12 cellular contexts compared by ENCODE assay signal in the genomic region with DNA sequence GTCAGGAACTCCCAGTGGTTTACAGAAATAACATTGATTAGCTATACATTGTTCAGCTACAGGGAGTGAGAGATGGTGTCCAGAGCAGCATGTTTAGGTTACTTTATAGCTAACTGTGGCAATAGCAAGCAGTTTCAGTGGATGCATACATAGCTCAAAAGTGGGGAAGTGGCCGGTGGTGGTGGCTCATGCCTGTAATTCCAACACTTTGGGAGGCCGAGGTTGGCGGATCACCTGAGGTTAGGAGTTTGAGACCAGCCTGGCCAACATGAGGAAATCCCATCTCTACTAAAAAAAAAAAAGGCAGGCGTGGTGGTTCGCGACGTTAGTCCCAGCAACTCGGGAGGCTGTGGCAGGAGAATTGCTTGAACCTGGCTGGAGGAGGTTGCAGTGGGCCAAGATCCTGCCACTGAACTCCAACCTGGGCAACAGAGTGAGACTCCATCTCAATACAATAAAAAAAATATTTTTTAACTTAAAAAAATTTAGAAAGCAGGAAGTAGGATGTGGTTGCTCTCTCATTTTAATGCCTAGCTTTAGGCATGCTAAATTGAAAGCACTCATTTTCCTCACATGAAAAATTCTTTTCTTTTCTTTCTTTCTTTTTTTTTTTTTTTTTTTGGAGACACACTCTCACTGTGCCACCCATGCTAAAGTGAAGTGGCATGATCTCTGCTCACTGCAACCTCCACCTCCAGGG.
DNase-seq lines count a peak whose midpoint lies in the region; ATAC-seq and FAIRE-seq lines count a peak whose summit lies in the region.
"Had no signal": no experiment of that assay in that cellular context is flagged by ENCODE, and none has a peak within 500 bp of the region (broad histone marks: within the 10 kb centered on the region; RNA-seq: fewer than 3 reads in every experiment).

No MANE protein-coding gene starts in this region.

- no peaks in the 10 kb centered on the region for H3K9me3 Mint-ChIP-seq in activated CD4-positive, alpha-beta T cell treated with anti-CD3 and anti-CD28 coated beads for 36 hours (ENCODE audit: low read depth)

- DNase-seq in activated CD4-positive, alpha-beta T cell treated with anti-CD3 and anti-CD28 coated beads for 36 hours: no peak
- DNase-seq in activated CD4-positive, alpha-beta T cell treated with anti-CD3 and anti-CD28 coated beads for 4 hours: no peak
- DNase-seq in T-helper 17 cell (no peak), small intestine (no peak)
- peak; percentile 56 for DNase-seq in central memory CD4-positive, alpha-beta T cell
- DNase-seq in stimulated activated CD4-positive, alpha-beta T cell treated with anti-CD3 and anti-CD28 coated beads, Interleukin-2, amount 100 ng/mL, for 48 hours: no peak
- DNase-seq: 8988T, H7 had no signal

- H3K9me3 ChIP-seq in T-helper 17 cell (ENCODE audit: control insufficient read depth, low read length, poor library complexity, severe bottlenecking) (no peaks in the 10 kb centered on the region), small intestine (ENCODE audit: control insufficient read depth, low read depth) (no peaks in the 10 kb centered on the region)

- POLR2A ChIA-PET in activated CD4-positive, alpha-beta T cell treated with anti-CD3 and anti-CD28 coated beads for 36 hours (lab: Charles Lee): interaction anchor here (0.6 to 4.3 kb wide), 8 partner anchors 13 to 149 kb away, joined by 3 to 40 read pairs (median 8); no protein-coding TSS in a partner anchor

- H3K4me3 Mint-ChIP-seq in activated CD4-positive, alpha-beta T cell treated with anti-CD3 and anti-CD28 coated beads for 36 hours: peak overlapping the region; percentile 53
- peak overlapping the region; percentile 78 for H3K4me3 Mint-ChIP-seq in T-helper 17 cell

- H3K27me3 ChIP-seq in small intestine (ENCODE audit: control insufficient read depth in 2 of 2, insufficient read depth in 2 of 2, low read length in 2 of 2): no peaks in the 10 kb centered on the region

- intact Hi-C loops in activated CD4-positive, alpha-beta T cell treated with anti-CD3 and anti-CD28 coated beads for 36 hours (cut with DNase I, micrococcal nuclease): loop anchor here (1.0 to 10.0 kb wide), 3 partner anchors 15 to 151 kb away; no protein-coding TSS in a partner anchor

- ATAC-seq in activated CD4-positive, alpha-beta T cell treated with anti-CD3 and anti-CD28 coated beads for 36 hours: no peak
- ATAC-seq in T-helper 17 cell (peak; percentile 37), HG02798 (IDR thresholded peaks at IDR 0.05; ENCODE audit: poor library complexity, unreplicated experiment) (no peak), GM19035 (IDR thresholded peaks at IDR 0.05; ENCODE audit: unreplicated experiment) (no peak)

- peak overlapping the region; percentile 32 to 58 for H3K27ac ChIP-seq in small intestine (ENCODE audit: low read depth in 1 of 2, low read length in 1 of 2)

- peak overlapping the region; percentile 99 for H3K27ac Mint-ChIP-seq in activated CD4-positive, alpha-beta T cell treated with anti-CD3 and anti-CD28 coated beads for 36 hours
- peak overlapping the region; percentile 93 for H3K27ac Mint-ChIP-seq in T-helper 17 cell

- H3K4me1 ChIP-seq in small intestine (ENCODE audit: control insufficient read depth in 2 of 2, insufficient read depth in 1 of 2, low read depth in 1 of 2, low read length in 1 of 2): no peaks in the 10 kb centered on the region

- no peaks in the 10 kb centered on the region for H3K27me3 Mint-ChIP-seq in activated CD4-positive, alpha-beta T cell treated with anti-CD3 and anti-CD28 coated beads for 36 hours
- no peaks in the 10 kb centered on the region for H3K27me3 Mint-ChIP-seq in T-helper 17 cell

- H3K4me3 ChIP-seq in small intestine (ENCODE audit: low read depth in 1 of 2, low read length in 2 of 2): no peak overlapping the region

- H3K36me3 Mint-ChIP-seq in activated CD4-positive, alpha-beta T cell treated with anti-CD3 and anti-CD28 coated beads for 36 hours (ENCODE audit: low read depth): no peaks in the 10 kb centered on the region
- H3K36me3 Mint-ChIP-seq in T-helper 17 cell (ENCODE audit: low read depth): no peaks in the 10 kb centered on the region

- CTCF ChIA-PET in activated CD4-positive, alpha-beta T cell treated with anti-CD3 and anti-CD28 coated beads for 36 hours (lab: Charles Lee): interaction anchor here (1.1 to 2.0 kb wide), 4 partner anchors 12 to 25 kb away, joined by 3 to 7 read pairs (median 6); no protein-coding TSS in a partner anchor

- no peaks in the 10 kb centered on the region for H3K36me3 ChIP-seq in small intestine (ENCODE audit: control insufficient read depth in 2 of 2, insufficient read depth in 2 of 2, low read length in 2 of 2)

- peaks cover 48% of the 10 kb centered on the region for H3K4me1 Mint-ChIP-seq in activated CD4-positive, alpha-beta T cell treated with anti-CD3 and anti-CD28 coated beads for 36 hours
- peaks cover 22% of the 10 kb centered on the region for H3K4me1 Mint-ChIP-seq in T-helper 17 cell

- 58 to 82% (median 77%) methylated on average over 8 of the region's 8 CpGs for WGBS in small intestine, 3 donors

- FAIRE-seq in small intestine (lab: Jason Lieb, UNC): no peak
- FAIRE-seq: D721Med, endothelial cell of umbilical vein had no signal
